In genomic region chr19:38727868-38728660, GRCh38 we compare ENCODE assay signal across 15 cellular contexts. TPM values are rescaled to one million over a fixed set of nuclear protein-coding genes. Genes with fewer than 3 reads are reported as not detected.
A peak's percentile ranks its signal among the peaks of the same experiment; 100 is the strongest.
DNase-seq lines count a peak whose midpoint lies in the region; ATAC-seq and TF ChIP-seq lines count a peak whose summit lies in the region.
"Had no signal": no experiment of that assay in that cellular context is flagged by ENCODE, and none has a peak within 500 bp of the region (broad histone marks: within the 10 kb centered on the region; RNA-seq: fewer than 3 reads in every experiment).

No MANE protein-coding gene starts in this region.

- H2BK15ac ChIP-seq in IMR-90 (ENCODE audit: low read depth, low read length) = no peak overlapping the region

- H3K27ac ChIP-seq in IMR-90 (ENCODE audit: insufficient read depth, low read length) = no peak overlapping the region
- H3K27ac ChIP-seq in skeletal muscle tissue (ENCODE audit: low read depth, low read length) = peak overlapping the region; percentile 30
- H3K27ac ChIP-seq: neural progenitor cell had no signal

- no peak overlapping the region for H4K91ac ChIP-seq in IMR-90 (ENCODE audit: insufficient read depth, low read depth, low read length)

- no peaks in the 10 kb centered on the region for H3K9me3 Mint-ChIP-seq in chondrocyte (ENCODE audit: low read depth)
- H3K9me3 Mint-ChIP-seq: CD4-positive, alpha-beta memory T cell; neural progenitor cell had no signal

- DNase-seq in IMR-90 (no peak), chondrocyte (ENCODE audit: low spot score) (no peak), left colon (peak; percentile 17 to 43), NCI-H1694 (lab: John Stamatoyannopoulos, UW) (no peak), occipital lobe (lab: John Stamatoyannopoulos, UW) (no peak)
- DNase-seq: activated T-cell treated with anti-CD3 and anti-CD28 coated beads, Interleukin-2, amount 50 U/mL, for 48 hours; CD4-positive, alpha-beta memory T cell; cortex of kidney; glutamatergic neuron; NCI-H1694 treated with DMSO at 0.1 percent for 48 hours; stimulated activated CD4-positive, alpha-beta T cell treated with anti-CD3 and anti-CD28 coated beads, Interleukin-4, amount 100 ng/mL, for 1 hour had no signal

- H3K23ac ChIP-seq in IMR-90 (ENCODE audit: low read depth, low read length) = no peak overlapping the region

- H3K56ac ChIP-seq in IMR-90 (ENCODE audit: extremely low read depth, insufficient read depth, low read length) = no peak overlapping the region

- H2AK5ac ChIP-seq in IMR-90 (ENCODE audit: low read depth, low read length) = no peak overlapping the region

- CTCF ChIA-PET in IMR-90 (lab: Yijun Ruan, JAX) = no interaction called here

- H3K9me1 ChIP-seq in IMR-90 (ENCODE audit: insufficient read depth, low read length) = no peaks in the 10 kb centered on the region

- peak overlapping the region; percentile 1 for H2AK9ac ChIP-seq in IMR-90 (replicated peaks; ENCODE audit: low read depth, low read length, poor library complexity)

- TF ChIP-seq RAD21 in IMR-90 (IDR thresholded peaks at IDR 0.05; ENCODE audit: low read length) = no peak

- H3K36me3 ChIP-seq in IMR-90 (ENCODE audit: control insufficient read depth, insufficient read depth, low read length) (peaks cover 78% of the 10 kb centered on the region), skeletal muscle tissue (ENCODE audit: control insufficient read depth in 3 of 3, insufficient read depth in 3 of 3, low read length in 3 of 3) (peaks cover 57 to 75% (median 68%) of the 10 kb centered on the region in 3 donors)
- H3K36me3 ChIP-seq: neural progenitor cell had no signal

- no peak overlapping the region for H3K4ac ChIP-seq in IMR-90 (ENCODE audit: low read depth, low read length)

- no peak overlapping the region for H4K5ac ChIP-seq in IMR-90 (ENCODE audit: low read depth, low read length)

- dilution Hi-C loops in IMR-90 (cut with HindIII; ENCODE audit: low sequenced_read_pairs, unreplicated experiment) = no loop called here

- H3K36me3 Mint-ChIP-seq in chondrocyte (ENCODE audit: low read depth) = peaks cover 41% of the 10 kb centered on the region

- no peak overlapping the region for H3K4me2 ChIP-seq in IMR-90 (ENCODE audit: low read depth, low read length)
- H3K4me2 ChIP-seq: neural progenitor cell had no signal

- ATAC-seq in IMR-90 (ENCODE audit: low read depth) (no peak), left colon (no peak), HG03196 (IDR thresholded peaks at IDR 0.05; ENCODE audit: unreplicated experiment) (no peak), GM19463 (IDR thresholded peaks at IDR 0.05; ENCODE audit: unreplicated experiment) (no peak)

- peaks cover 24% of the 10 kb centered on the region for H3K4me1 Mint-ChIP-seq in chondrocyte (ENCODE audit: low read depth)

- peak overlapping the region; percentile 51 for H3K27ac Mint-ChIP-seq in chondrocyte (ENCODE audit: unreplicated experiment)
- H3K27ac Mint-ChIP-seq: neural progenitor cell had no signal

- H4K8ac ChIP-seq in IMR-90 (ENCODE audit: low read depth in 2 of 2, low read length in 2 of 2) = no peak overlapping the region

- H2BK120ac ChIP-seq in IMR-90 (ENCODE audit: low read depth, low read length) = no peak overlapping the region

- no peak overlapping the region for H2BK5ac ChIP-seq in IMR-90 (ENCODE audit: low read depth, low read length, poor library complexity, severe bottlenecking)

- TF ChIP-seq CTCF in IMR-90 (conservative IDR thresholded peaks at IDR 0.05; ENCODE audit: low read depth, low read length) = no peak
- no peak for TF ChIP-seq CTCF in chondrocyte (IDR thresholded peaks at IDR 0.05)

- WGBS in IMR-90 (ENCODE audit: extremely low coverage in 2 of 2, insufficient read length in 1 of 2), 2 experiments = 85% methylated on average over 12 of the region's 33 CpGs; no CpG with 5 or more reads in 1 of the 2 experiments

- H3K27me3 Mint-ChIP-seq in chondrocyte (ENCODE audit: low read depth) = no peaks in the 10 kb centered on the region
- H3K27me3 Mint-ChIP-seq: CD4-positive, alpha-beta memory T cell had no signal

- H3K18ac ChIP-seq in IMR-90 (ENCODE audit: low read depth, low read length) = no peak overlapping the region

- H2BK20ac ChIP-seq in IMR-90 (ENCODE audit: low read depth, low read length) = no peak overlapping the region

- H3K9ac ChIP-seq in IMR-90 (ENCODE audit: low read depth, low read length) = no peak overlapping the region
- no peak overlapping the region for H3K9ac ChIP-seq in skeletal muscle tissue (ENCODE audit: low read depth in 1 of 3, low read length in 3 of 3)
- H3K9ac ChIP-seq: neural progenitor cell had no signal

- BruUV-seq in IMR-90 (replicated peaks; lab: Mats Ljungman, UMichigan) = no TSS peak

- H3K9me3 ChIP-seq in IMR-90 (ENCODE audit: control insufficient read depth, insufficient read depth, low read length) = no peaks in the 10 kb centered on the region
- H3K9me3 ChIP-seq in skeletal muscle tissue (ENCODE audit: control insufficient read depth in 3 of 3, low read length in 3 of 3) = no peaks in the 10 kb centered on the region

- in situ Hi-C loops in IMR-90 (cut with MboI; ENCODE audit: low sequenced_read_pairs) = loop anchor here (25.0 kb wide), 1 partner anchor 184 kb away; the partner anchor contains the start of gene CCER2

- POLR2A ChIA-PET in IMR-90 (lab: Charles Lee; ENCODE audit: unreplicated experiment) = no interaction called here

- H3K4me3 ChIP-seq in IMR-90 (ENCODE audit: insufficient read depth, low read depth, low read length) (no peak overlapping the region), skeletal muscle tissue (ENCODE audit: low read length in 3 of 3) (no peak overlapping the region)
- H3K4me3 ChIP-seq: neural progenitor cell had no signal

- no peak overlapping the region for H3K4me3 Mint-ChIP-seq in chondrocyte (ENCODE audit: unreplicated experiment)
- H3K4me3 Mint-ChIP-seq: CD4-positive, alpha-beta memory T cell; neural progenitor cell had no signal

- TF ChIP-seq POLR2A in IMR-90 (IDR thresholded peaks at IDR 0.05; ENCODE audit: low read depth, low read length) = no peak

- H2AFZ ChIP-seq in IMR-90 (replicated peaks; ENCODE audit: low read length, poor library complexity) = no peak overlapping the region
- H2AFZ ChIP-seq: neural progenitor cell had no signal

- H4K20me1 ChIP-seq in IMR-90 (ENCODE audit: insufficient read depth, low read length) = peaks cover 16% of the 10 kb centered on the region

- H3K4me1 ChIP-seq in IMR-90 (ENCODE audit: control insufficient read depth, insufficient read depth, low read length) (0 out of 2 replicates have a peak, but pooled peaks cover 2% of the 10 kb centered on the region), skeletal muscle tissue (ENCODE audit: control insufficient read depth in 3 of 3, insufficient read depth in 3 of 3, low read length in 3 of 3) (peaks cover 12 to 31% (median 31%) of the 10 kb centered on the region in 3 donors)
- H3K4me1 ChIP-seq: neural progenitor cell had no signal

- intact Hi-C loops in IMR-90 (cut with micrococcal nuclease) = loop anchor here (2.0 kb wide), 1 partner anchor 203 kb away; the partner anchor contains the start of genes MRPS12 and SARS2
- intact Hi-C loops in left colon (cut with DNase I, micrococcal nuclease) = no loop called here

- H3K14ac ChIP-seq in IMR-90 (replicated peaks; ENCODE audit: low read depth, low read length) = no peak overlapping the region

- H3K27me3 ChIP-seq in IMR-90 (ENCODE audit: control insufficient read depth, insufficient read depth, low read length) (no peaks in the 10 kb centered on the region), skeletal muscle tissue (ENCODE audit: control insufficient read depth in 3 of 3, insufficient read depth in 3 of 3, low read length in 3 of 3) (no peaks in the 10 kb centered on the region)
- H3K27me3 ChIP-seq: neural progenitor cell had no signal

- H3K79me1 ChIP-seq in IMR-90 (ENCODE audit: low read depth in 1 of 2, low read length in 2 of 2) = peaks cover 18 to 40% of the 10 kb centered on the region in 2 experiments

TF ChIP-seq in IMR-90, 13 proteins besides CTCF, POLR2A, EP300 and RAD21:
- TF ChIP-seq CHD1 (IDR thresholded peaks at IDR 0.05; ENCODE audit: low read depth, low read length) (no peak), RFX5 (IDR thresholded peaks at IDR 0.05; ENCODE audit: low read depth, low read length) (no peak), MXI1 (IDR thresholded peaks at IDR 0.05; ENCODE audit: borderline replicate concordance, low read depth, low read length) (no peak), SMC3 (IDR thresholded peaks at IDR 0.05; ENCODE audit: low read depth, low read length) (no peak)
TF ChIP-seq in IMR-90: peak in this region for 0.

RNA-seq across cellular contexts. Expression of gene CAPN12, which starts 16.2 kb away (rescaled TPM):
- total RNA-seq in IMR-90 (2012; rRNA removed) = 0.18 TPM in 1 of 2 replicates, not detected in the other
- 0.97 and 0.99 TPM in 2 replicates for polyA plus RNA-seq in IMR-90 (2012; rRNA removed)
- 0.27 and 0.67 TPM in 2 replicates for polyA plus RNA-seq in IMR-90 (2012; cell fraction: cytosol; rRNA removed)
- 8.4 and 12.7 TPM in 2 replicates for polyA plus RNA-seq in IMR-90 (2012; cell fraction: nucleus; rRNA removed; ENCODE audit: low replicate concordance)
- total RNA-seq in chondrocyte = 0.40 to 0.44 TPM (median 0.44 TPM) in 3 replicates
- total RNA-seq in left colon = 10 to 100 TPM; 10.1 to 10.2 TPM
- total RNA-seq in skeletal muscle tissue = 0.52 TPM
- not detected for total RNA-seq in occipital lobe

RNA-seq across cellular contexts. Expression of gene LGALS7, which starts 45.3 kb away (rescaled TPM):
- total RNA-seq in IMR-90 (2012; rRNA removed) (not detected in 2 replicates), chondrocyte (not detected in 3 replicates), left colon (not detected), skeletal muscle tissue (1.0 TPM), occipital lobe (1.1 TPM)
- not detected in 2 replicates for polyA plus RNA-seq in IMR-90 (2012; rRNA removed)
- polyA plus RNA-seq in IMR-90 (2012; cell fraction: cytosol; rRNA removed) = not detected in 2 replicates
- polyA plus RNA-seq in IMR-90 (2012; cell fraction: nucleus; rRNA removed; ENCODE audit: low replicate concordance) = not detected in 2 replicates
- total RNA-seq: CD4-positive, alpha-beta memory T cell had no signal
- polyA plus RNA-seq: CD4-positive, alpha-beta memory T cell had no signal

Comparison
In these comparisons a context has a peak if more than half of its experiments do, and no peak if none do; other contexts are left out.
1. DNase-seq: peak in left colon (2 of 2); none in IMR-90 (single experiment), chondrocyte (single experiment), NCI-H1694 (single experiment) and occipital lobe (single experiment).